In the genomic region with DNA sequence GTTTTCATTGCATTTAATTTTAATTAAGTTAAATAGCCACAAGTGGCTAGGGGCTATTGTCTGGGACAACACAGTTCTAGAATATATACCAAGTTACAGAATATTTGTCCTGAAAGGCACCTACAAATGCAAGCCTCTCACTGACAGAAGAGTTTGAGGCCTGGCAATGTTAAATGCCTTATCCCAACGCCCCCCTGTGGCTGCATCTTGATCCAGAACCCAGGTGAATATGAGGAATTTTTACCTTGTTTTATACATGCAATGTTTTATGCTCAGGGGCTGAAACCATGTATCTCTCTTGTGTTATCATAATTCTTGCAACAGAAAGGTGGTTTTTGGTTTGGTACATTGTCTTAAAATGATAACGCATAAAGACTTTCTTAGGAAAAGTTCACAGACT, we compare ENCODE assay signal across 9 cellular contexts.
DNase-seq lines count a peak whose midpoint lies in the region; ATAC-seq, FAIRE-seq and TF ChIP-seq lines count a peak whose summit lies in the region.
"Had no signal": no experiment of that assay in that cellular context is flagged by ENCODE, and none has a peak within 500 bp of the region (broad histone marks: within the 10 kb centered on the region; RNA-seq: fewer than 3 reads in every experiment).

No MANE protein-coding gene starts in this region.

- H3K27ac Mint-ChIP-seq in glutamatergic neuron (ENCODE audit: unreplicated experiment): no peak overlapping the region

- H3K9me2 ChIP-seq in PC-3 (replicated peaks; ENCODE audit: low read length): no peaks in the 10 kb centered on the region

- TF ChIP-seq EP300 in A549 (IDR thresholded peaks at IDR 0.05): no peak

- 50% methylated on average over 2 of the region's 2 CpGs for WGBS in A549 (ENCODE audit: missing lambda C conversion rate)

- no peak overlapping the region for H2AFZ ChIP-seq in PC-3 (ENCODE audit: low read length)

- DNase-seq in A549 (ENCODE audit: low read depth in 1 of 2, low spot score in 1 of 2) (peak in 1 of 2 experiments; percentile 59), G401 (ENCODE audit: low spot score) (peak; percentile 83), PC-3 (peak; percentile 56), glutamatergic neuron (peak; percentile 40), germinal center (ENCODE audit: low spot score) (no peak), posterior vena cava (ENCODE audit: low spot score) (no peak), dedifferentiated amniotic fluid mesenchymal stem cell (ENCODE audit: extremely low spot score) (no peak)
- DNase-seq: effector memory CD4-positive, alpha-beta T cell had no signal

- H3K4me3 ChIP-seq in A549: no peak overlapping the region
- no peak overlapping the region for H3K4me3 ChIP-seq in PC-3 (ENCODE audit: low read length)

- BruUV-seq in PC-3 (replicated peaks; lab: Mats Ljungman, UMichigan): no TSS peak

- H3K4me2 ChIP-seq in A549: no peak overlapping the region
- no peak overlapping the region for H3K4me2 ChIP-seq in PC-3 (ENCODE audit: low read length)

- TF ChIP-seq CTCF in A549 (IDR thresholded peaks at IDR 0.05): peak; percentile 47
- TF ChIP-seq CTCF in PC-3 (conservative IDR thresholded peaks at IDR 0.05; ENCODE audit: low read depth, low read length): peak; percentile 74
- TF ChIP-seq CTCF in glutamatergic neuron (IDR thresholded peaks at IDR 0.05; ENCODE audit: partially characterized antibody, unreplicated experiment): peak; percentile 19

- H3K27ac ChIP-seq in A549 (peak overlapping the region in 1 of 2 experiments; percentile 75; a peak in 3 of 6 replicates), PC-3 (ENCODE audit: low read length) (peak overlapping the region; percentile 93)

- TF ChIP-seq POLR2A in A549 (IDR thresholded peaks at IDR 0.05; ENCODE audit: low read length): no peak

- peak; percentile 56 to 66 for TF ChIP-seq RAD21 in A549 (conservative IDR thresholded peaks at IDR 0.05 in 1 of 2, IDR thresholded peaks at IDR 0.05 in 1 of 2)

- POLR2A ChIA-PET in A549 (lab: Yijun Ruan, JAX) (no interaction called here), PC-3 (lab: Charles Lee; ENCODE audit: unreplicated experiment) (no interaction called here)

- no peaks in the 10 kb centered on the region for H3F3A ChIP-seq in PC-3 (ENCODE audit: low read length, unreplicated experiment)

- peak overlapping the region; percentile 70 for H3K9ac ChIP-seq in PC-3 (ENCODE audit: low read length)

- CTCF ChIA-PET in A549 (lab: Yijun Ruan, JAX) (interaction anchor here (1.3 to 8.4 kb wide), 4 partner anchors 9 to 300 kb away, joined by 5 to 206 read pairs (median 120); no protein-coding TSS in a partner anchor), PC-3 (lab: Charles Lee) (no interaction called here)

- H3K9me3 Mint-ChIP-seq in glutamatergic neuron (ENCODE audit: unreplicated experiment): no peaks in the 10 kb centered on the region

- H3K4me1 Mint-ChIP-seq in glutamatergic neuron (ENCODE audit: low read depth, unreplicated experiment): peaks cover 4% of the 10 kb centered on the region

- no peaks in the 10 kb centered on the region for H4K20me1 ChIP-seq in PC-3 (ENCODE audit: low read length)

- no peaks in the 10 kb centered on the region for H3K27me3 ChIP-seq in PC-3 (ENCODE audit: low read length)

- H3K27me3 Mint-ChIP-seq in glutamatergic neuron (ENCODE audit: unreplicated experiment): no peaks in the 10 kb centered on the region

- no peaks in the 10 kb centered on the region for H3K9me3 ChIP-seq in A549
- H3K9me3 ChIP-seq in PC-3 (ENCODE audit: low read length): no peaks in the 10 kb centered on the region

- ATAC-seq in A549: peak in 1 of 2 experiments; percentile 22; a peak in 1 of 6 replicates
- no peak for ATAC-seq in PC-3
- ATAC-seq in GM18520 (IDR thresholded peaks at IDR 0.05; ENCODE audit: unreplicated experiment): no peak

- in situ Hi-C loops in G401 (cut with HindIII; ENCODE audit: low sequenced_read_pairs): loop anchor here (25.0 kb wide), 1 partner anchor 281 kb away; no protein-coding TSS in a partner anchor

- no peaks in the 10 kb centered on the region for H3K36me3 Mint-ChIP-seq in glutamatergic neuron (ENCODE audit: unreplicated experiment)

- H3K4me1 ChIP-seq in A549: peaks cover 36% of the 10 kb centered on the region
- H3K4me1 ChIP-seq in PC-3 (ENCODE audit: insufficient read depth, low read length): peaks cover 35% of the 10 kb centered on the region

- no peak for FAIRE-seq in A549 (lab: Jason Lieb, UNC)

- no peak overlapping the region for H3K4me3 Mint-ChIP-seq in glutamatergic neuron (ENCODE audit: unreplicated experiment)

- no peaks in the 10 kb centered on the region for H3K79me2 ChIP-seq in PC-3 (ENCODE audit: low read length)

- no peaks in the 10 kb centered on the region for H3K36me3 ChIP-seq in PC-3 (ENCODE audit: low read depth, low read length)

- intact Hi-C loops in PC-3 (cut with micrococcal nuclease): loop anchor here (2.0 to 5.0 kb wide), 3 partner anchors 126 to 203 kb away; partner anchors contain the start of gene ZNF532
- intact Hi-C loops in posterior vena cava (cut with DNase I): no loop called here

TF ChIP-seq in A549, 52 proteins besides CTCF, POLR2A, EP300 and RAD21:
- no peak for TF ChIP-seq ATOH8 (CRISPR knock-in tag; IDR thresholded peaks at IDR 0.05; ENCODE audit: low read depth)
- TF ChIP-seq SMC3 (IDR thresholded peaks at IDR 0.05): peak; percentile 64
- TF ChIP-seq EHF (CRISPR knock-in tag; IDR thresholded peaks at IDR 0.05): no peak

Comparison
In these comparisons a context has a peak if more than half of its experiments do, and no peak if none do; other contexts are left out.
1. DNase-seq: peak in G401 (single experiment), PC-3 (single experiment) and glutamatergic neuron (single experiment); none in germinal center (single experiment), posterior vena cava (single experiment) and dedifferentiated amniotic fluid mesenchymal stem cell (single experiment).
2. CTCF ChIP-seq: peak in every context shown above with its lines; median percentile 74 in PC-3; 47 in A549; 19 in glutamatergic neuron.